8 cellular contexts compared by ENCODE assay signal in the genomic region with DNA sequence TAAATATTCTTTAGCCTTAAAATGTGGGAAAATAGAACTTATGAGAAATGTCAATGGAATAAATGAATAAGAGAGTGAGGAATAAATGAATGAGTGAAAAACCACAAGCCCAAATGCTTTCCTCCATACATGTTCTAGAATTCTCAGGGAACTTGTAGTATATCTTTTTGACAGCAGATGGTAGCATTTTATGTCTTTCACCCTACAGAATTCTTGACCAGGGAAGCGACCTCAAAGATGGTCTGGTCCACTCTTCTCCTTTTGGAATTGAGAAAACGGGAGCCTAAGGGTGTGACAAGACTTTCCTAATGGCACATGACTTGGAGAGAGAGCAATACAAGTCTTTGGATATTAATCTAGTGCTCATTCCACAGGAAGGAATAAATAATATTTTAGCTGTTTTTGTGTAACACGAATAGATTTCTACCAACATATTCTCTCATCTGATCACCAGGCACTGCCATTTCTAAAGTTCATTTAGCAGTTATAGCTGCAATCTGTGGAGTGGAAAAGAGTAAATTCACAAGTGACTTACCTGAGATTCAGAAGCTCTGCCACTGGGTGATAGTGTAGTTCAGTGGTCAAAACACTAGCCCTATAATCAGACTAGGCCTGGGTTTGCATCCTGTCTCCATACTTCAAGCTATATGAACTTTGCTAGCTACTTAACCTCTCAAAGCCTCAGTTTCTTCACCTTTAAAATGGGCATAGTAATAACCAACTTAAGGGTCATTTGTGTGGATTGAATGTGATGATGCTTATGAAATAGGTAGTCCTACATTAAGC. TPM values are rescaled to one million over a fixed set of nuclear protein-coding genes. Genes with fewer than 3 reads are reported as not detected.
DNase-seq lines count a peak whose midpoint lies in the region; ATAC-seq and TF ChIP-seq lines count a peak whose summit lies in the region.

No MANE protein-coding gene starts in this region.

- peak; percentile 57 for TF ChIP-seq CTCF in LNCaP clone FGC (IDR thresholded peaks at IDR 0.05; ENCODE audit: control insufficient read depth, extremely low read depth, insufficient read depth)

- peaks cover 5% of the 10 kb centered on the region for H3K9me3 Mint-ChIP-seq in T-helper 2 cell treated with Interferon-gamma antibody and Interleukin-4, amounts not matched to agents 5 μg/mL and 100 μg/mL, for 36 hours

- ATAC-seq in Right ventricle myocardium superior (ENCODE audit: poor library complexity), result peak; percentile 53
- no peak for ATAC-seq in Right ventricle myocardium inferior
- no peak for ATAC-seq in GM19452 (IDR thresholded peaks at IDR 0.05; ENCODE audit: unreplicated experiment)

- no peak overlapping the region for H3K27ac Mint-ChIP-seq in T-helper 2 cell treated with Interferon-gamma antibody and Interleukin-4, amounts not matched to agents 5 μg/mL and 100 μg/mL, for 36 hours

- no peaks in the 10 kb centered on the region for H3K27me3 Mint-ChIP-seq in T-helper 2 cell treated with Interferon-gamma antibody and Interleukin-4, amounts not matched to agents 5 μg/mL and 100 μg/mL, for 36 hours (ENCODE audit: low read depth)

- H3K4me3 ChIP-seq in LNCaP clone FGC (ENCODE audit: low read depth, low read length), result no peak overlapping the region

- H3K4me1 Mint-ChIP-seq in T-helper 2 cell treated with Interferon-gamma antibody and Interleukin-4, amounts not matched to agents 5 μg/mL and 100 μg/mL, for 36 hours (ENCODE audit: low read depth), result peaks cover 44% of the 10 kb centered on the region

- H3K4me3 Mint-ChIP-seq in T-helper 2 cell treated with Interferon-gamma antibody and Interleukin-4, amounts not matched to agents 5 μg/mL and 100 μg/mL, for 36 hours, result no peak overlapping the region

- intact Hi-C loops in Right ventricle myocardium superior (cut with DNase I), result loop anchor here (5.0 kb wide), 1 partner anchor 111 kb away; the partner anchor contains the start of gene SELL
- intact Hi-C loops in Right ventricle myocardium inferior (cut with DNase I), result loop anchor here (1.0 to 5.0 kb wide), 3 partner anchors 111 to 206 kb away; partner anchors contain the start of gene METTL18

- no peak for DNase-seq in Right ventricle myocardium superior
- no peak for DNase-seq in Right ventricle myocardium inferior (ENCODE audit: missing footprints)
- no peak for DNase-seq in LNCaP clone FGC (ENCODE audit: low read depth)
- peak; percentile 15 for DNase-seq in amniotic epithelial cell (ENCODE audit: low read depth)
- DNase-seq in kidney tubule cell (ENCODE audit: low spot score), result peak; percentile 40
- no peak for DNase-seq in NCI-H1436 treated with DMSO at 0.1 percent for 48 hours (lab: John Stamatoyannopoulos, UW)
- DNase-seq in T-helper 2 cell treated with Interferon-gamma antibody and Interleukin-4, amounts not matched to agents 5 μg/mL and 100 μg/mL, for 36 hours (ENCODE audit: low spot score), result no peak

- peaks cover 5% of the 10 kb centered on the region for H3K36me3 Mint-ChIP-seq in T-helper 2 cell treated with Interferon-gamma antibody and Interleukin-4, amounts not matched to agents 5 μg/mL and 100 μg/mL, for 36 hours (ENCODE audit: low read depth)

RNA-seq across cellular contexts. Expression of gene F5, which starts 15.0 kb away (rescaled TPM):
- total RNA-seq in Right ventricle myocardium superior (21.2 TPM), Right ventricle myocardium inferior (16.6 TPM)

RNA-seq across cellular contexts. Expression of gene SELP, which starts 28.6 kb away (rescaled TPM):
- total RNA-seq in Right ventricle myocardium superior (9.0 TPM), Right ventricle myocardium inferior (7.1 TPM)

Comparison
In these comparisons a context has a peak if more than half of its experiments do, and no peak if none do; other contexts are left out.
1. DNase-seq: peak in amniotic epithelial cell (single experiment) and kidney tubule cell (single experiment); none in Right ventricle myocardium superior (single experiment), Right ventricle myocardium inferior (single experiment), LNCaP clone FGC (single experiment), NCI-H1436 treated with DMSO at 0.1 percent for 48 hours (single experiment) and T-helper 2 cell treated with Interferon-gamma antibody and Interleukin-4, amounts not matched to agents 5 μg/mL and 100 μg/mL, for 36 hours (single experiment).